ENCODE assay signal across 17 cellular contexts in the genomic region with DNA sequence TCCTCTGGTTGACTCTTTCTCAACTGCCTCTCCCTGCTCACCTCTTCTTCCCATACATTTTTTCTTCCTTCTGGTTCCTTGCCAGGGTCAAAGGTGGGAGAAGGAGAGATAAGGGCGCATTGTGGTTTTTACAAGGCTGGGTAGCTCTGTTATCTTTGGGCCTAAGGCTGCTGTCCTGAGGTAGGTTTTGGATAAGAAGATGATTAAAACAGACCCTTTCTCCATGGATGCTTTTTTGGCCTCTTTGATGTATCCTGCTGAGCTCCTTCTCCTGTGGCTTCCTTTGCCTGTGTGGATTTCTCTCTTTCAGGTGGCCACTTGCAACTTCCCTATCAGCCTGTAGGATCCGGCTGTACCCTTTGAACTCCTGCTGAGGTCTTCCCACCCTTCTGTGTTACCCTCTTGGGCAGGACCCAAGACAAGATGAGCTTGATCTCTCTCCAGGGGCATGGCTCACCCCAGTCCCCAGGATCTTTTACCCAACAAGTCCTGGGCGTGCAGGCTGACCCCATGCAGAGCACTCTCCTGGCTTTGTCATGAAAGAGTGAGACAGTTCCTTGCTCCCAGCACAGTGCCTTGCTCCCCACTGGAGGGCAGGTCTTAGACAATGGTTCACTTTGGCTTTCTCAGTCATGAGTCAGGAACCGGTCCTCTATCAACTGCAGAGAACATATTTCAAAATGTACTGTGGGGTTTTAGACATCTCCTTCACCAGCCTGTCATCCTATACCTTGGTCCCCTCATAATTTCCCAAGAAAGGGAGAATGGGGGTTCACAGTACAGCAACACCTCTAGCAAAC.
"Had no signal": no experiment of that assay in that cellular context is flagged by ENCODE, and none has a peak within 500 bp of the region (broad histone marks: within the 10 kb centered on the region; RNA-seq: fewer than 3 reads in every experiment).

No MANE protein-coding gene starts in this region.

- H3K27me3 ChIP-seq: upper lobe of left lung had no signal

- ATAC-seq: activated CD4-positive, alpha-beta T cell treated with anti-CD3 and anti-CD28 coated beads for 36 hours; activated CD8-positive, alpha-beta T cell treated with anti-CD3 and anti-CD28 coated beads for 36 hours; activated T-cell treated with anti-CD3 and anti-CD28 coated beads, Interleukin-2, amount 50 U/mL, for 4 hours; right cardiac atrium; SK-N-SH treated with all-trans-retinoic acid at 6 μM for 48 hours; stimulated activated naive CD8-positive, alpha-beta T cell treated with anti-CD3 and anti-CD28 coated beads, Interleukin-15, amount 100 ng/mL, for 72 hours had no signal

- H3K4me3 ChIP-seq: prostate gland, smooth muscle cell, upper lobe of left lung had no signal

- H3K4me1 ChIP-seq: prostate gland, upper lobe of left lung had no signal

- H3K36me3 ChIP-seq: prostate gland, upper lobe of left lung had no signal

- H3K9me3 ChIP-seq: prostate gland, upper lobe of left lung had no signal

- H3K27ac Mint-ChIP-seq: activated CD4-positive, alpha-beta T cell treated with anti-CD3 and anti-CD28 coated beads for 36 hours; activated CD8-positive, alpha-beta T cell treated with anti-CD3 and anti-CD28 coated beads for 36 hours; brain; nephron progenitor cell; stimulated activated naive CD8-positive, alpha-beta T cell treated with anti-CD3 and anti-CD28 coated beads, Interleukin-15, amount 100 ng/mL, for 72 hours had no signal

- H3K36me3 Mint-ChIP-seq: brain had no signal

- H3K27ac ChIP-seq: prostate gland, upper lobe of left lung, VCaP had no signal

- H3K9me3 Mint-ChIP-seq: activated CD8-positive, alpha-beta T cell treated with anti-CD3 and anti-CD28 coated beads for 36 hours; activated T-cell treated with anti-CD3 and anti-CD28 coated beads, Interleukin-2, amount 50 U/mL, for 4 hours; brain; nephron progenitor cell; stimulated activated naive CD8-positive, alpha-beta T cell treated with anti-CD3 and anti-CD28 coated beads, Interleukin-15, amount 100 ng/mL, for 72 hours had no signal

- DNase-seq: activated CD4-positive, alpha-beta T cell treated with anti-CD3 and anti-CD28 coated beads for 36 hours; activated CD8-positive, alpha-beta T cell treated with anti-CD3 and anti-CD28 coated beads for 36 hours; activated effector memory CD4-positive, alpha-beta T cell treated with Interleukin-2 at 50 U/mL for 16 hours; activated naive CD4-positive, alpha-beta T cell treated with anti-CD3 and anti-CD28 coated beads, Interleukin-2, amount 50 U/mL, for 16 hours; activated T-cell treated with anti-CD3 and anti-CD28 coated beads, Interleukin-2, amount 50 U/mL, for 4 hours; cerebellar nuclear complex; hypothalamus; mesenchymal stem cell; nephron progenitor cell; right cardiac atrium; stimulated activated naive CD8-positive, alpha-beta T cell treated with anti-CD3 and anti-CD28 coated beads, Interleukin-15, amount 100 ng/mL, for 72 hours; upper lobe of left lung had no signal
